ENCODE assay signal across 44 cellular contexts in the genomic region with DNA sequence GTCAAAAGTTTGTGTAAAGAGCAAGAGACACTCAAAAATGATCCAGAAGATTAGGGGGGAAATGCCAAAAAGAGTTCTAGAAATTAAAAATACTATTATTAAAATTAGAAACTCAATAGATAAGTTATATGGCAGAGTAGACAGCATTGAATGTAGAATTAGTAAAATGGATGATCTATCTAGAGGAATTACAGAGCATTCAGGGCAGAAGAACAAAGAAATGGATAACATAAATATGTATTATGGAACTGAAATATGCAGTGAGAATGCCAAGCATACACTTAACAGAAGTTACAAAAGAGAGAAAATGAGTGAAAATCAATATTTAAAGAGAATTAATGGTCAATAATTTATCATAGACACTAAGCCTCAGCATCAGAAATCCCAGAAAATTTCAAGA. TPM values are rescaled to one million over a fixed set of nuclear protein-coding genes. Genes with fewer than 3 reads are reported as not detected.
"Had no signal": no experiment of that assay in that cellular context is flagged by ENCODE, and none has a peak within 500 bp of the region (broad histone marks: within the 10 kb centered on the region; RNA-seq: fewer than 3 reads in every experiment).

No MANE protein-coding gene starts in this region.

- H3K27ac Mint-ChIP-seq: activated naive CD4-positive, alpha-beta T cell treated with anti-CD3 and anti-CD28 coated beads for 36 hours; activated naive CD4-positive, alpha-beta T cell treated with anti-CD3 and anti-CD28 coated beads, Interleukin-2, amount 10 ng/mL, durations not matched to agents 7 days and 5 days; activated naive CD4-positive, alpha-beta T cell treated with anti-CD3 and anti-CD28 coated beads, Interleukin-2, amount 50 U/mL, for 24 hours; activated naive CD4-positive, alpha-beta T cell treated with anti-CD3 and anti-CD28 coated beads, Interleukin-2, amount 50 U/mL, for 72 hours; activated naive CD8-positive, alpha-beta T cell; activated naive CD8-positive, alpha-beta T cell treated with anti-CD3 and anti-CD28 coated beads for 36 hours; activated naive CD8-positive, alpha-beta T cell treated with anti-CD3 and anti-CD28 coated beads, Interleukin-2, amount 10 ng/mL, durations not matched to agents 7 days and 5 days; activated naive CD8-positive, alpha-beta T cell treated with anti-CD3 and anti-CD28 coated beads, Interleukin-2, amount 50 U/mL, for 24 hours; activated T-cell treated with anti-CD3 and anti-CD28 coated beads, Interleukin-2, amount 50 U/mL, for 24 hours; activated T-cell treated with anti-CD3 and anti-CD28 coated beads, Interleukin-2, amount 50 U/mL, for 72 hours; activated T-helper 1 cell treated with anti-CD3 and anti-CD28 coated beads, Interleukin-12 subunit alpha, Interleukin-12 subunit beta, Interleukin-2, Interleukin-4 antibody, amounts not matched to agents 30 ng/mL and 10 ng/mL and 1 ng/mL, durations not matched to agents 14 hours and 24 hours and 36 hours; activated T-helper 17 cell treated with anti-CD3 and anti-CD28 coated beads, Interleukin-2, amount 50 U/mL, for 72 hours; activated T-helper 2 cell treated with anti-CD3 and anti-CD28 coated beads, Interferon-gamma antibody, Interleukin-2, Interleukin-4, amounts not matched to agents 10 μg/mL and 5 μg/mL and 100 μg/mL, durations not matched to agents 14 hours and 24 hours and 36 hours; brain had no signal

- H3K4me1 ChIP-seq: adrenal gland, ascending aorta, body of pancreas, breast epithelium had no signal

- H3K4me3 Mint-ChIP-seq: activated naive CD4-positive, alpha-beta T cell treated with anti-CD3 and anti-CD28 coated beads for 36 hours; activated naive CD4-positive, alpha-beta T cell treated with anti-CD3 and anti-CD28 coated beads, Interleukin-2, amount 10 ng/mL, durations not matched to agents 7 days and 5 days; activated naive CD4-positive, alpha-beta T cell treated with anti-CD3 and anti-CD28 coated beads, Interleukin-2, amount 50 U/mL, for 24 hours; activated naive CD8-positive, alpha-beta T cell; activated naive CD8-positive, alpha-beta T cell treated with anti-CD3 and anti-CD28 coated beads for 36 hours; activated naive CD8-positive, alpha-beta T cell treated with anti-CD3 and anti-CD28 coated beads, Interleukin-2, amount 10 ng/mL, durations not matched to agents 7 days and 5 days; activated naive CD8-positive, alpha-beta T cell treated with anti-CD3 and anti-CD28 coated beads, Interleukin-2, amount 50 U/mL, for 24 hours; activated T-cell treated with anti-CD3 and anti-CD28 coated beads, Interleukin-2, amount 50 U/mL, for 24 hours; activated T-cell treated with anti-CD3 and anti-CD28 coated beads, Interleukin-2, amount 50 U/mL, for 4 hours; activated T-cell treated with anti-CD3 and anti-CD28 coated beads, Interleukin-2, amount 50 U/mL, for 72 hours; activated T-helper 1 cell treated with anti-CD3 and anti-CD28 coated beads, Interleukin-12 subunit alpha, Interleukin-12 subunit beta, Interleukin-2, Interleukin-4 antibody, amounts not matched to agents 30 ng/mL and 10 ng/mL and 1 ng/mL, durations not matched to agents 14 hours and 24 hours and 36 hours; activated T-helper 17 cell treated with anti-CD3 and anti-CD28 coated beads, Interleukin-2, amount 50 U/mL, for 72 hours; brain; central memory CD8-positive, alpha-beta T cell had no signal

- H3K4me3 ChIP-seq: adrenal gland, ascending aorta, body of pancreas, breast epithelium, cardiac muscle cell had no signal

- H3K9me3 ChIP-seq: body of pancreas had no signal

- H3K36me3 ChIP-seq: adrenal gland, ascending aorta, brain microvascular endothelial cell, breast epithelium, cardiac muscle cell had no signal

- ATAC-seq: activated naive CD4-positive, alpha-beta T cell treated with anti-CD3 and anti-CD28 coated beads, Interleukin-2, amount 50 U/mL, for 72 hours; activated naive CD8-positive, alpha-beta T cell treated with anti-CD3 and anti-CD28 coated beads, Interleukin-2, amount 50 U/mL, for 24 hours; activated T-cell treated with anti-CD3 and anti-CD28 coated beads, Interleukin-2, amount 50 U/mL, for 4 hours; activated T-cell treated with anti-CD3 and anti-CD28 coated beads, Interleukin-2, amount 50 U/mL, for 72 hours; activated T-helper 17 cell treated with anti-CD3 and anti-CD28 coated beads, Interleukin-2, amount 50 U/mL, for 72 hours; body of pancreas had no signal

- H3K27ac ChIP-seq: adrenal gland, ascending aorta, body of pancreas, brain microvascular endothelial cell, breast epithelium, cardiac muscle cell had no signal

- H3K36me3 Mint-ChIP-seq: activated naive CD4-positive, alpha-beta T cell treated with anti-CD3 and anti-CD28 coated beads, Interleukin-2, amount 10 ng/mL, durations not matched to agents 7 days and 5 days; activated naive CD8-positive, alpha-beta T cell treated with anti-CD3 and anti-CD28 coated beads, Interleukin-2, amount 10 ng/mL, durations not matched to agents 7 days and 5 days; brain had no signal

- DNase-seq: activated effector memory CD4-positive, alpha-beta T cell treated with anti-CD3 and anti-CD28 coated beads, Interleukin-2, amount 50 U/mL, for 16 hours; activated effector memory CD4-positive, alpha-beta T cell treated with Interleukin-2 at 50 U/mL for 16 hours; activated gamma-delta T cell; activated gamma-delta T cell treated with Interleukin-2 at 50 U/mL for 16 hours; activated naive CD4-positive, alpha-beta T cell; activated naive CD4-positive, alpha-beta T cell treated with anti-CD3 and anti-CD28 coated beads for 36 hours; activated naive CD4-positive, alpha-beta T cell treated with anti-CD3 and anti-CD28 coated beads, Interleukin-2, amount 10 ng/mL, durations not matched to agents 7 days and 5 days; activated naive CD4-positive, alpha-beta T cell treated with anti-CD3 and anti-CD28 coated beads, Interleukin-2, amount 50 U/mL, for 16 hours; activated naive CD4-positive, alpha-beta T cell treated with Interleukin-2 at 50 U/mL for 16 hours; activated naive CD8-positive, alpha-beta T cell treated with anti-CD3 and anti-CD28 coated beads for 36 hours; activated naive CD8-positive, alpha-beta T cell treated with anti-CD3 and anti-CD28 coated beads, Interleukin-2, amount 10 ng/mL, durations not matched to agents 7 days and 5 days; activated naive CD8-positive, alpha-beta T cell treated with anti-CD3 and anti-CD28 coated beads, Interleukin-2, amount 50 U/mL, for 24 hours; activated T-cell treated with anti-CD3 and anti-CD28 coated beads, Interleukin-2, amount 50 U/mL, for 1 hour; activated T-cell treated with anti-CD3 and anti-CD28 coated beads, Interleukin-2, amount 50 U/mL, for 24 hours; activated T-cell treated with anti-CD3 and anti-CD28 coated beads, Interleukin-2, amount 50 U/mL, for 4 hours; activated T-cell treated with anti-CD3 and anti-CD28 coated beads, Interleukin-2, amount 50 U/mL, for 48 hours; activated T-cell treated with anti-CD3 and anti-CD28 coated beads, Interleukin-2, amount 50 U/mL, for 72 hours; adrenal gland; amniotic stem cell; amygdala; anterior cingulate cortex; aorta; body of pancreas; brain microvascular endothelial cell; caudate nucleus; central memory CD4-positive, alpha-beta T cell; cerebellar nuclear complex had no signal

- H3K4me1 Mint-ChIP-seq: activated naive CD4-positive, alpha-beta T cell treated with anti-CD3 and anti-CD28 coated beads, Interleukin-2, amount 10 ng/mL, durations not matched to agents 7 days and 5 days; activated naive CD4-positive, alpha-beta T cell treated with anti-CD3 and anti-CD28 coated beads, Interleukin-2, amount 50 U/mL, for 24 hours; activated naive CD8-positive, alpha-beta T cell treated with anti-CD3 and anti-CD28 coated beads for 36 hours; activated naive CD8-positive, alpha-beta T cell treated with anti-CD3 and anti-CD28 coated beads, Interleukin-2, amount 10 ng/mL, durations not matched to agents 7 days and 5 days; activated naive CD8-positive, alpha-beta T cell treated with anti-CD3 and anti-CD28 coated beads, Interleukin-2, amount 50 U/mL, for 24 hours; activated T-helper 17 cell treated with anti-CD3 and anti-CD28 coated beads, Interleukin-2, amount 50 U/mL, for 72 hours; brain; central memory CD8-positive, alpha-beta T cell had no signal

- H3K27me3 ChIP-seq: adrenal gland, ascending aorta, body of pancreas, brain microvascular endothelial cell, cardiac muscle cell had no signal

RNA-seq across cellular contexts. Expression of a gene that starts 33.2 kb away (rescaled TPM):
- total RNA-seq: activated naive CD4-positive, alpha-beta T cell treated with anti-CD3 and anti-CD28 coated beads for 36 hours; activated naive CD4-positive, alpha-beta T cell treated with anti-CD3 and anti-CD28 coated beads, Interleukin-2, amount 50 U/mL, for 72 hours; activated naive CD8-positive, alpha-beta T cell treated with anti-CD3 and anti-CD28 coated beads for 36 hours; activated naive CD8-positive, alpha-beta T cell treated with anti-CD3 and anti-CD28 coated beads, Interleukin-2, amount 10 ng/mL, durations not matched to agents 7 days and 5 days; activated T-cell treated with anti-CD3 and anti-CD28 coated beads, Interleukin-2, amount 50 U/mL, for 4 hours; activated T-cell treated with anti-CD3 and anti-CD28 coated beads, Interleukin-2, amount 50 U/mL, for 72 hours; activated T-helper 1 cell treated with anti-CD3 and anti-CD28 coated beads, Interleukin-12 subunit alpha, Interleukin-12 subunit beta, Interleukin-2, Interleukin-4 antibody, amounts not matched to agents 30 ng/mL and 10 ng/mL and 1 ng/mL, durations not matched to agents 14 hours and 24 hours and 36 hours; activated T-helper 17 cell treated with anti-CD3 and anti-CD28 coated beads, Interleukin-2, amount 50 U/mL, for 72 hours; activated T-helper 2 cell treated with anti-CD3 and anti-CD28 coated beads, Interferon-gamma antibody, Interleukin-2, Interleukin-4, amounts not matched to agents 10 μg/mL and 5 μg/mL and 100 μg/mL, durations not matched to agents 14 hours and 24 hours and 36 hours; adrenal gland; aorta; ascending aorta; astrocyte; body of pancreas; bronchial epithelial cell; cardiac muscle cell; cardiac septum; cerebellum; chondrocyte had no signal
- polyA plus RNA-seq: adipose tissue, adrenal gland, aorta, cardiac muscle cell had no signal

RNA-seq across cellular contexts. Expression of a gene that starts 53.9 kb away (rescaled TPM):
- total RNA-seq: activated naive CD4-positive, alpha-beta T cell treated with anti-CD3 and anti-CD28 coated beads for 36 hours; activated naive CD4-positive, alpha-beta T cell treated with anti-CD3 and anti-CD28 coated beads, Interleukin-2, amount 50 U/mL, for 72 hours; activated naive CD8-positive, alpha-beta T cell treated with anti-CD3 and anti-CD28 coated beads for 36 hours; activated naive CD8-positive, alpha-beta T cell treated with anti-CD3 and anti-CD28 coated beads, Interleukin-2, amount 10 ng/mL, durations not matched to agents 7 days and 5 days; activated T-cell treated with anti-CD3 and anti-CD28 coated beads, Interleukin-2, amount 50 U/mL, for 4 hours; activated T-cell treated with anti-CD3 and anti-CD28 coated beads, Interleukin-2, amount 50 U/mL, for 72 hours; activated T-helper 1 cell treated with anti-CD3 and anti-CD28 coated beads, Interleukin-12 subunit alpha, Interleukin-12 subunit beta, Interleukin-2, Interleukin-4 antibody, amounts not matched to agents 30 ng/mL and 10 ng/mL and 1 ng/mL, durations not matched to agents 14 hours and 24 hours and 36 hours; activated T-helper 17 cell treated with anti-CD3 and anti-CD28 coated beads, Interleukin-2, amount 50 U/mL, for 72 hours; activated T-helper 2 cell treated with anti-CD3 and anti-CD28 coated beads, Interferon-gamma antibody, Interleukin-2, Interleukin-4, amounts not matched to agents 10 μg/mL and 5 μg/mL and 100 μg/mL, durations not matched to agents 14 hours and 24 hours and 36 hours; adrenal gland; aorta; ascending aorta; astrocyte; body of pancreas; breast epithelium; bronchial epithelial cell; cardiac muscle cell; cardiac septum; chondrocyte had no signal
- polyA plus RNA-seq: adrenal gland, aorta, cardiac muscle cell had no signal

RNA-seq across cellular contexts. Expression of a gene that starts 56.3 kb away (rescaled TPM):
- total RNA-seq: activated naive CD4-positive, alpha-beta T cell treated with anti-CD3 and anti-CD28 coated beads for 36 hours; activated naive CD4-positive, alpha-beta T cell treated with anti-CD3 and anti-CD28 coated beads, Interleukin-2, amount 50 U/mL, for 72 hours; activated naive CD8-positive, alpha-beta T cell treated with anti-CD3 and anti-CD28 coated beads for 36 hours; activated naive CD8-positive, alpha-beta T cell treated with anti-CD3 and anti-CD28 coated beads, Interleukin-2, amount 10 ng/mL, durations not matched to agents 7 days and 5 days; activated T-cell treated with anti-CD3 and anti-CD28 coated beads, Interleukin-2, amount 50 U/mL, for 4 hours; activated T-cell treated with anti-CD3 and anti-CD28 coated beads, Interleukin-2, amount 50 U/mL, for 72 hours; activated T-helper 1 cell treated with anti-CD3 and anti-CD28 coated beads, Interleukin-12 subunit alpha, Interleukin-12 subunit beta, Interleukin-2, Interleukin-4 antibody, amounts not matched to agents 30 ng/mL and 10 ng/mL and 1 ng/mL, durations not matched to agents 14 hours and 24 hours and 36 hours; activated T-helper 17 cell treated with anti-CD3 and anti-CD28 coated beads, Interleukin-2, amount 50 U/mL, for 72 hours; activated T-helper 2 cell treated with anti-CD3 and anti-CD28 coated beads, Interferon-gamma antibody, Interleukin-2, Interleukin-4, amounts not matched to agents 10 μg/mL and 5 μg/mL and 100 μg/mL, durations not matched to agents 14 hours and 24 hours and 36 hours; adrenal gland; aorta; ascending aorta; astrocyte; body of pancreas; breast epithelium; bronchial epithelial cell; cardiac muscle cell; cardiac septum; cerebellum; chondrocyte had no signal
- polyA plus RNA-seq: adipose tissue, aorta, cardiac muscle cell had no signal
